In the genomic region with DNA sequence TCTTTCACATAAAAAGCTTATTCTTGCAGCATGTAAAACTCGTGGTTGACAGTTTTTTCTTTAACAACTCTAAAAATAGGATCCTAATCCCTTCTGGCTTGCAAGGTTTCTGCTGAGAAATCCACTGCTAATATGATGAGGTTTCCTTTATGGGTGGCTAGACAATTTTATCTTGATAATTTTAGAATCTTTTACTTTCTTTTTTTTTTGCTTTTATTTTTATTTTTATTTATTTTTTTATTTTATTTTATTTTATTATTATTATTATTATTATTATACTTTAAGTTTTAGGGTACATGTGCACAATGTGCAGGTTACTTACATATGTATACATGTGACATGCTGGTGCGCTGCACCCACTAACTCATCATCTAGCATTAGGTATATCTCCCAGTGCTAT, we compare ENCODE assay signal across 4 cellular contexts. TPM values are rescaled to one million over a fixed set of nuclear protein-coding genes. Genes with fewer than 3 reads are reported as not detected.
"Had no signal": no experiment of that assay in that cellular context is flagged by ENCODE, and none has a peak within 500 bp of the region (broad histone marks: within the 10 kb centered on the region; RNA-seq: fewer than 3 reads in every experiment).

No MANE protein-coding gene starts in this region.

RNA-seq across cellular contexts. Expression of gene OR10J5, which starts 11.0 kb away (rescaled TPM):
- total RNA-seq: LHCN-M2, M059J, MCF 10A, NCI-H460 had no signal
